ENCODE assay signal across 9 cellular contexts in genomic region chrX:153793291-153793690, GRCh38. TPM values are rescaled to one million over a fixed set of nuclear protein-coding genes. Genes with fewer than 3 reads are reported as not detected.
A peak's percentile ranks its signal among the peaks of the same experiment; 100 is the strongest.
DNase-seq lines count a peak whose midpoint lies in the region; ATAC-seq, FAIRE-seq and TF ChIP-seq lines count a peak whose summit lies in the region.
"Had no signal": no experiment of that assay in that cellular context is flagged by ENCODE, and none has a peak within 500 bp of the region (broad histone marks: within the 10 kb centered on the region; RNA-seq: fewer than 3 reads in every experiment).

No MANE protein-coding gene starts in this region.

- H3K27me3 ChIP-seq in Panc1 (ENCODE audit: control insufficient read depth, insufficient read depth, low read length) (no peaks in the 10 kb centered on the region), pancreas (no peaks in the 10 kb centered on the region)

- peak; percentile 32 for DNase-seq in ELR (ENCODE audit: low read depth)
- DNase-seq in Panc1 (ENCODE audit: low read depth, low spot score): no peak
- no peak for DNase-seq in epithelial cell of prostate (ENCODE audit: low read depth, low spot score)
- no peak for DNase-seq in pancreas
- no peak for DNase-seq in LoVo (ENCODE audit: low spot score)
- no peak for DNase-seq in DMS114 treated with DMSO at 0.1 percent for 48 hours (lab: John Stamatoyannopoulos, UW; ENCODE audit: unreplicated experiment)
- no peak for DNase-seq in cerebellar cortex (ENCODE audit: low spot score)

- H3K27ac ChIP-seq in Panc1 (ENCODE audit: low read length) (peak overlapping the region; percentile 97), epithelial cell of prostate (peak overlapping the region; percentile 80), pancreas (peak overlapping the region in 3 of 4 donors; percentile 83 to 95 (median 93))

- TF ChIP-seq CTCF in Panc1 (IDR thresholded peaks at IDR 0.05) (no peak), pancreas (IDR thresholded peaks at IDR 0.05) (no peak)

- WGBS in pancreas, 2 donors: 7 to 41% methylated on average over 7 of the region's 7 CpGs

- peaks cover 3% of the 10 kb centered on the region for H3K36me3 ChIP-seq in Panc1 (ENCODE audit: control insufficient read depth, insufficient read depth, low read length)
- no peaks in the 10 kb centered on the region for H3K36me3 ChIP-seq in pancreas

- no peak for TF ChIP-seq POLR2A in GM18505 (IDR thresholded peaks at IDR 0.05; ENCODE audit: borderline replicate concordance, extremely low read depth, insufficient read depth, insufficient read length)

- H3K4me3 ChIP-seq in Panc1 (ENCODE audit: low read depth in 2 of 2, low read length in 2 of 2) (peak overlapping the region; percentile 69 to 95), pancreas (peak overlapping the region; percentile 35 to 67 (median 58))

- ATAC-seq in Panc1: no peak
- ATAC-seq in pancreas: peak in 1 of 4 donors; percentile 6
- ATAC-seq in GM18505 (IDR thresholded peaks at IDR 0.05; ENCODE audit: unreplicated experiment): no peak

- in situ Hi-C loops in Panc1 (cut with HindIII; ENCODE audit: low pct_unique_long_range_greater_than_20kb, low sequenced_read_pairs): no loop called here

- H3K9me3 ChIP-seq in Panc1 (ENCODE audit: control insufficient read depth, insufficient read depth, low read depth, low read length): no peaks in the 10 kb centered on the region
- H3K9me3 ChIP-seq in pancreas: no peaks in the 10 kb centered on the region

- POLR2A ChIA-PET in Panc1 (lab: Charles Lee): no interaction called here

- TSS peak; percentile 79 for BruUV-seq in Panc1 (replicated peaks; lab: Mats Ljungman, UMichigan)

- CTCF ChIA-PET in Panc1 (lab: Charles Lee): interaction anchor here (0.6 kb wide), 1 partner anchor 25 kb away, joined by 8 read pairs; no protein-coding TSS in a partner anchor

- no peak for FAIRE-seq in pancreas (lab: Jason Lieb, UNC)

- H3K4me1 ChIP-seq in Panc1 (ENCODE audit: control insufficient read depth, insufficient read depth, low read length) (peaks cover 22% of the 10 kb centered on the region), pancreas (peaks cover 0 to 7% (median 0%) of the 10 kb centered on the region in 3 donors)

- intact Hi-C loops in Panc1 (cut with micrococcal nuclease; ENCODE audit: unreplicated experiment) (no loop called here), pancreas (cut with DNase I) (no loop called here)

RNA-seq across cellular contexts. Expression of gene IDH3G, which starts 0.9 kb away (rescaled TPM):
- total RNA-seq in Panc1 (2021; ENCODE audit: unreplicated experiment) (89.4 TPM), pancreas (10 to 100 TPM; 15.8 to 29.9 (median 23.0) TPM)
- 205 TPM for polyA plus RNA-seq in Panc1 (2012; ENCODE audit: insufficient read length)
- polyA plus RNA-seq in pancreas: 10 to 100 TPM; 47.2 to 48.4 TPM

RNA-seq across cellular contexts. Expression of gene SSR4, which starts 1.2 kb away (rescaled TPM):
- total RNA-seq in Panc1 (2021; ENCODE audit: unreplicated experiment) (504 TPM), pancreas (100 to 1,000 TPM; 368 to 471 (median 392) TPM)
- 706 TPM for polyA plus RNA-seq in Panc1 (2012; ENCODE audit: insufficient read length)
- 100 to 1,000 TPM; 749 to 925 TPM for polyA plus RNA-seq in pancreas

RNA-seq across cellular contexts. Expression of gene SRPK3, which starts 12.4 kb away (rescaled TPM):
- total RNA-seq in Panc1 (2021; ENCODE audit: unreplicated experiment) (1.6 TPM), pancreas (under 1 TPM in 5 of 6 donors, not detected in 1; 0.12 to 0.38 (median 0.20) TPM)
- polyA plus RNA-seq in Panc1 (2012; ENCODE audit: insufficient read length): 2.6 TPM
- 1 to 10 TPM; 1.0 to 1.5 TPM for polyA plus RNA-seq in pancreas
- total RNA-seq: T-helper 1 cell treated with Interleukin-12 subunit alpha and Interleukin-12 subunit beta and Interleukin-4 antibody, amounts not matched to agents 30 ng/mL and 1 ng/mL, for 36 hours had no signal

RNA-seq across cellular contexts. Expression of gene PLXNB3, which starts 29.2 kb away (rescaled TPM):
- total RNA-seq in Panc1 (2021; ENCODE audit: unreplicated experiment) (14.3 TPM), pancreas (1 to 10 TPM; 4.0 to 9.0 (median 5.2) TPM)
- polyA plus RNA-seq in Panc1 (2012; ENCODE audit: insufficient read length): 23.9 TPM
- polyA plus RNA-seq in pancreas: 10 to 100 TPM; 22.9 to 28.6 TPM

RNA-seq across cellular contexts. Expression of gene PDZD4, which starts 37.1 kb away (rescaled TPM):
- total RNA-seq in Panc1 (2021; ENCODE audit: unreplicated experiment) (37.2 TPM), pancreas (1 to 10 TPM in 2 of 6 donors, under 1 TPM in 4; 0.79 to 2.4 (median 0.92) TPM)
- polyA plus RNA-seq in Panc1 (2012; ENCODE audit: insufficient read length): 46.9 TPM
- 10 to 100 TPM in 1 of 2 donors, 1 to 10 TPM in 1; 8.4 to 15.2 TPM for polyA plus RNA-seq in pancreas
